In genomic region chr4:2930821-2931764, GRCh38 we compare ENCODE assay signal across 8 cellular contexts. TPM values are rescaled to one million over a fixed set of nuclear protein-coding genes. Genes with fewer than 3 reads are reported as not detected.
DNase-seq lines count a peak whose midpoint lies in the region; ATAC-seq and TF ChIP-seq lines count a peak whose summit lies in the region.

No MANE protein-coding gene starts in this region.

- POLR2A ChIA-PET in CD4-positive, alpha-beta memory T cell (lab: Charles Lee; ENCODE audit: partially characterized antibody): interaction anchor here (0.8 to 2.0 kb wide), 5 partner anchors 8 to 166 kb away, joined by 3 to 12 read pairs (median 4); no protein-coding TSS in a partner anchor

- H3K4me3 Mint-ChIP-seq in CD4-positive, alpha-beta memory T cell: peak overlapping the region in 7 of 8 donors; percentile 66 to 96 (median 71)

- no peaks in the 10 kb centered on the region for H3K27me3 Mint-ChIP-seq in CD4-positive, alpha-beta memory T cell

- DNase-seq in CD4-positive, alpha-beta memory T cell: no peak
- DNase-seq in LNCaP clone FGC (ENCODE audit: low read depth) (peak; percentile 66), colonic mucosa (peak; percentile 53), hepatic stellate cell (ENCODE audit: low spot score) (no peak), SW480 (ENCODE audit: low spot score) (no peak), T-helper 9 cell (no peak)

- H2AFZ ChIP-seq in neural cell (ENCODE audit: low read depth, low read length): no peak overlapping the region

- H3K4me1 ChIP-seq in CD4-positive, alpha-beta memory T cell (ENCODE audit: insufficient read depth, low read length): peaks cover 37% of the 10 kb centered on the region
- H3K4me1 ChIP-seq in colonic mucosa: peaks cover 17% of the 10 kb centered on the region

- peaks cover 14 to 60% of the 10 kb centered on the region in 2 donors for H3K36me3 Mint-ChIP-seq in CD4-positive, alpha-beta memory T cell

- no peaks in the 10 kb centered on the region for H3F3A ChIP-seq in neural cell (ENCODE audit: insufficient read depth, low read length, poor library complexity, severe bottlenecking)

- H3K27ac ChIP-seq in CD4-positive, alpha-beta memory T cell (ENCODE audit: low read depth, low read length): peak overlapping the region; percentile 70
- H3K27ac ChIP-seq in colonic mucosa: peak overlapping the region; percentile 32
- H3K27ac ChIP-seq in neural cell (ENCODE audit: low read length): no peak overlapping the region

- TF ChIP-seq EP300 in neural cell (conservative IDR thresholded peaks at IDR 0.05; ENCODE audit: poor library complexity, severe bottlenecking): no peak

- no peaks in the 10 kb centered on the region for H4K20me1 ChIP-seq in neural cell (ENCODE audit: insufficient read depth)

- no peak for TF ChIP-seq RAD21 in neural cell (conservative IDR thresholded peaks at IDR 0.05)

- CTCF ChIA-PET in CD4-positive, alpha-beta memory T cell (lab: Charles Lee; ENCODE audit: partially characterized antibody): interaction anchor here (1.0 to 1.4 kb wide), 2 partner anchors 23 to 167 kb away, joined by 3 to 5 read pairs; no protein-coding TSS in a partner anchor

- H3K27me3 ChIP-seq in CD4-positive, alpha-beta memory T cell (ENCODE audit: insufficient read depth, low read length): no peaks in the 10 kb centered on the region
- H3K27me3 ChIP-seq in colonic mucosa: no peaks in the 10 kb centered on the region
- H3K27me3 ChIP-seq in neural cell (ENCODE audit: insufficient read depth, low read depth, low read length): no peaks in the 10 kb centered on the region

- ATAC-seq in HG03135 (IDR thresholded peaks at IDR 0.05; ENCODE audit: unreplicated experiment): no peak

- H3K27ac Mint-ChIP-seq in CD4-positive, alpha-beta memory T cell: peak overlapping the region; percentile 87 to 99 (median 92)

- H3K9me2 ChIP-seq in neural cell (ENCODE audit: insufficient read depth, low read length): no peaks in the 10 kb centered on the region

- TF ChIP-seq CTCF in LNCaP clone FGC (IDR thresholded peaks at IDR 0.05; ENCODE audit: control insufficient read depth, extremely low read depth, insufficient read depth) (peak; percentile 31), colonic mucosa (IDR thresholded peaks at IDR 0.05) (no peak), neural cell (IDR thresholded peaks at IDR 0.05; ENCODE audit: poor library complexity, severe bottlenecking) (no peak)

- no peaks in the 10 kb centered on the region for H3K9me3 ChIP-seq in CD4-positive, alpha-beta memory T cell (ENCODE audit: control insufficient read depth in 1 of 2, low read length in 2 of 2)
- no peaks in the 10 kb centered on the region for H3K9me3 ChIP-seq in colonic mucosa
- no peaks in the 10 kb centered on the region for H3K9me3 ChIP-seq in neural cell (ENCODE audit: low read length)

- H3K4me2 ChIP-seq in neural cell (ENCODE audit: low read length): no peak overlapping the region

- H3K9ac ChIP-seq in colonic mucosa (ENCODE audit: low read depth in 2 of 2, low read length in 2 of 2): peak overlapping the region in 1 of 2 donors; percentile 34
- H3K9ac ChIP-seq in neural cell (ENCODE audit: low read length): no peak overlapping the region

- H3K36me3 ChIP-seq in CD4-positive, alpha-beta memory T cell (ENCODE audit: insufficient read depth, low read length): peaks cover 45% of the 10 kb centered on the region
- H3K36me3 ChIP-seq in colonic mucosa (peaks cover 6% of the 10 kb centered on the region), neural cell (ENCODE audit: insufficient read depth, low read length) (no peaks in the 10 kb centered on the region)

- no peak overlapping the region for H3K4me3 ChIP-seq in CD4-positive, alpha-beta memory T cell (ENCODE audit: low read length in 2 of 2)
- H3K4me3 ChIP-seq in LNCaP clone FGC (ENCODE audit: low read depth, low read length) (peak overlapping the region; percentile 15; the same call in 1 of the 2 replicates), colonic mucosa (no peak overlapping the region), neural cell (ENCODE audit: low read length) (no peak overlapping the region)

- peaks cover 11% of the 10 kb centered on the region for H3K79me2 ChIP-seq in neural cell (replicated peaks; ENCODE audit: insufficient read depth, low read length)

- H3K4me1 Mint-ChIP-seq in CD4-positive, alpha-beta memory T cell: peaks cover 20 to 33% (median 25%) of the 10 kb centered on the region in 4 donors

- H3K9me3 Mint-ChIP-seq in CD4-positive, alpha-beta memory T cell: peaks cover 0 to 3% (median 0%) of the 10 kb centered on the region in 8 donors

- intact Hi-C loops in CD4-positive, alpha-beta memory T cell (cut with micrococcal nuclease): loop anchor here (1.0 to 10.0 kb wide), 4 partner anchors 167 to 514 kb away; partner anchors contain the start of genes CFAP99, FAM193A and ZFYVE28
- intact Hi-C loops in colonic mucosa (cut with DNase I): loop anchor here (5.0 to 10.0 kb wide), 2 partner anchors 86 to 169 kb away; partner anchors contain the start of gene ADD1

TF ChIP-seq in neural cell, 6 proteins besides CTCF, POLR2A, EP300 and RAD21:
- TF ChIP-seq EZH2 (IDR thresholded peaks at IDR 0.05; ENCODE audit: borderline replicate concordance, insufficient read depth, low read length, poor library complexity, severe bottlenecking) (no peak), SMC3 (conservative IDR thresholded peaks at IDR 0.05; ENCODE audit: poor library complexity) (no peak), POLR2AphosphoS5 (IDR thresholded peaks at IDR 0.05) (peak; percentile 9)
- TF ChIP-seq, protein P1, sequence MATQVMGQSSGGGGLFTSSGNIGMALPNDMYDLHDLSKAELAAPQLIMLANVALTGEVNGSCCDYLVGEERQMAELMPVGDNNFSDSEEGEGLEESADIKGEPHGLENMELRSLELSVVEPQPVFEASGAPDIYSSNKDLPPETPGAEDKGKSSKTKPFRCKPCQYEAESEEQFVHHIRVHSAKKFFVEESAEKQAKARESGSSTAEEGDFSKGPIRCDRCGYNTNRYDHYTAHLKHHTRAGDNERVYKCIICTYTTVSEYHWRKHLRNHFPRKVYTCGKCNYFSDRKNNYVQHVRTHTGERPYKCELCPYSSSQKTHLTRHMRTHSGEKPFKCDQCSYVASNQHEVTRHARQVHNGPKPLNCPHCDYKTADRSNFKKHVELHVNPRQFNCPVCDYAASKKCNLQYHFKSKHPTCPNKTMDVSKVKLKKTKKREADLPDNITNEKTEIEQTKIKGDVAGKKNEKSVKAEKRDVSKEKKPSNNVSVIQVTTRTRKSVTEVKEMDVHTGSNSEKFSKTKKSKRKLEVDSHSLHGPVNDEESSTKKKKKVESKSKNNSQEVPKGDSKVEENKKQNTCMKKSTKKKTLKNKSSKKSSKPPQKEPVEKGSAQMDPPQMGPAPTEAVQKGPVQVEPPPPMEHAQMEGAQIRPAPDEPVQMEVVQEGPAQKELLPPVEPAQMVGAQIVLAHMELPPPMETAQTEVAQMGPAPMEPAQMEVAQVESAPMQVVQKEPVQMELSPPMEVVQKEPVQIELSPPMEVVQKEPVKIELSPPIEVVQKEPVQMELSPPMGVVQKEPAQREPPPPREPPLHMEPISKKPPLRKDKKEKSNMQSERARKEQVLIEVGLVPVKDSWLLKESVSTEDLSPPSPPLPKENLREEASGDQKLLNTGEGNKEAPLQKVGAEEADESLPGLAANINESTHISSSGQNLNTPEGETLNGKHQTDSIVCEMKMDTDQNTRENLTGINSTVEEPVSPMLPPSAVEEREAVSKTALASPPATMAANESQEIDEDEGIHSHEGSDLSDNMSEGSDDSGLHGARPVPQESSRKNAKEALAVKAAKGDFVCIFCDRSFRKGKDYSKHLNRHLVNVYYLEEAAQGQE (IDR thresholded peaks at IDR 0.05; ENCODE audit: borderline replicate concordance): no peak

RNA-seq across cellular contexts. Expression of gene NOP14, which starts 32.1 kb away (rescaled TPM):
- total RNA-seq in CD4-positive, alpha-beta memory T cell: 10 to 100 TPM; 41.3 to 41.4 TPM
- polyA plus RNA-seq in CD4-positive, alpha-beta memory T cell: 10 to 100 TPM in 1 of 2 donors, 1 to 10 TPM in 1; 2.6 to 35.5 TPM
- total RNA-seq in colonic mucosa: 10 to 100 TPM; 16.5 to 40.4 TPM
- 5.5 and 6.3 TPM in 2 replicates for polyA plus RNA-seq in neural cell
- polyA minus RNA-seq in neural cell: 11.2 and 13.4 TPM in 2 replicates

RNA-seq across cellular contexts. Expression of gene GRK4, which starts 32.3 kb away (rescaled TPM):
- total RNA-seq in CD4-positive, alpha-beta memory T cell: 1 to 10 TPM; 2.8 to 3.2 TPM
- 1 to 10 TPM in 1 of 2 donors, under 1 TPM in 1; 0.55 to 1.9 TPM for polyA plus RNA-seq in CD4-positive, alpha-beta memory T cell
- total RNA-seq in colonic mucosa: 1 to 10 TPM in 1 of 2 donors, under 1 TPM in 1; 0.77 to 1.7 TPM
- polyA plus RNA-seq in neural cell: 17.4 and 21.3 TPM in 2 replicates
- polyA minus RNA-seq in neural cell: 29.5 and 32.9 TPM in 2 replicates

Comparison
In these comparisons a context has a peak if more than half of its experiments do, and no peak if none do; other contexts are left out.
1. DNase-seq: peak in LNCaP clone FGC (single experiment) and colonic mucosa (single experiment); none in CD4-positive, alpha-beta memory T cell (0 of 5), hepatic stellate cell (single experiment), SW480 (single experiment) and T-helper 9 cell (single experiment).